In genomic region chr20:47273591-47274235, GRCh38 we compare ENCODE assay signal across 1 cellular context.
TF ChIP-seq lines count a peak whose summit lies in the region.

No MANE protein-coding gene starts in this region.

TF ChIP-seq in liver, 16 proteins besides CTCF, POLR2A, EP300 and RAD21 (continued from another document):
- TF ChIP-seq REST (IDR thresholded peaks at IDR 0.05) (no peak), RXRA (IDR thresholded peaks at IDR 0.05) (no peak), SP1 (IDR thresholded peaks at IDR 0.05) (no peak), HNF4A (conservative IDR thresholded peaks at IDR 0.05) (no peak), GABPA (IDR thresholded peaks at IDR 0.05 in 1 of 2, conservative IDR thresholded peaks at IDR 0.05 in 1 of 2) (no peak), TAF1 (conservative IDR thresholded peaks at IDR 0.05) (no peak), FOXA1 (IDR thresholded peaks at IDR 0.05) (no peak), EGR1 (IDR thresholded peaks at IDR 0.05; ENCODE audit: low read depth in 2 of 2) (no peak), HNF4G (IDR thresholded peaks at IDR 0.05) (no peak), YY1 (IDR thresholded peaks at IDR 0.05) (no peak)
